ENCODE assay signal across 28 cellular contexts in the genomic region with DNA sequence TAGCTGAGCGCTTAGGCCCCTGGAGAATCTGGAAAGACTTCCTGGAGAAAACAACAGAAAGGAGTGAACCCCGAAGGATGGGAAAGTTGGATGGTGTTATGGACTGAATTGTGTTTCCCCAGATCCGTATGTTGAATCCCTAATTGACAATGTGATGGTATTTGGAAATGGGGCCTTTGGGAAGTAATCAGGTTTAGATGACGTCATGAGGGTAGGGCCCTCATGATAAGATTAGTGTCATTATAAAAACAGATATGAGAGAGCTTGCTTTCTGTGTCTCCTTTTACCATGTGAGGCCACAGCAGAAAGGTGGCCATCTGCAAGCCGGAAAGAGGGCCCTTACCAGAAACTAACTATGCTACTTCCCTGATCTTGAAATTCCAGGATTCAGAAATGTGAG.
"Had no signal": no experiment of that assay in that cellular context is flagged by ENCODE, and none has a peak within 500 bp of the region (broad histone marks: within the 10 kb centered on the region; RNA-seq: fewer than 3 reads in every experiment).

No MANE protein-coding gene starts in this region.

- H3K4me3 ChIP-seq: colonic mucosa, coronary artery, dorsolateral prefrontal cortex, esophagus muscularis mucosa, esophagus squamous epithelium, gastrocnemius medialis, gastroesophageal sphincter, heart left ventricle, heart right ventricle had no signal

- DNase-seq: colonic mucosa; cortex of kidney; dermis blood vessel endothelial cell; dorsolateral prefrontal cortex; effector CD4-positive, alpha-beta T cell; effector CD8-positive, alpha-beta T cell; effector memory CD4-positive, alpha-beta T cell; effector memory CD8-positive, alpha-beta T cell; endodermal cell; erythroblast; esophagus squamous epithelium; foreskin fibroblast; foreskin keratinocyte; foreskin melanocyte; gastrocnemius medialis; glutamatergic neuron; head of caudate nucleus; heart left ventricle; heart right ventricle had no signal

- ATAC-seq: effector memory CD8-positive, alpha-beta T cell; esophagus mucosa; foreskin keratinocyte; gastrocnemius medialis; gastroesophageal sphincter; heart left ventricle; heart right ventricle had no signal

- H3K4me1 ChIP-seq: colonic mucosa, esophagus muscularis mucosa, esophagus squamous epithelium, foreskin keratinocyte, gastrocnemius medialis, gastroesophageal sphincter, heart left ventricle, heart right ventricle had no signal

- FAIRE-seq: colon, endometrium, endothelial cell of umbilical vein, frontal cortex had no signal

- H3K9me3 ChIP-seq: colonic mucosa, esophagus squamous epithelium, gastrocnemius medialis had no signal

- H3K36me3 ChIP-seq: colonic mucosa, esophagus muscularis mucosa, esophagus squamous epithelium, gastrocnemius medialis, gastroesophageal sphincter, heart left ventricle, heart right ventricle had no signal

- H3K27me3 ChIP-seq: colonic mucosa, dorsolateral prefrontal cortex, esophagus muscularis mucosa, esophagus squamous epithelium, foreskin keratinocyte, gastrocnemius medialis, gastroesophageal sphincter, heart left ventricle had no signal

- H3K27ac ChIP-seq: colonic mucosa, coronary artery, dorsolateral prefrontal cortex, epithelial cell of prostate, esophagus muscularis mucosa, esophagus squamous epithelium, foreskin keratinocyte, gastrocnemius medialis, gastroesophageal sphincter, heart left ventricle, heart right ventricle had no signal
